Comparison of ENCODE assay signal across 20 cellular contexts in genomic region chr3:107916166-107916565, GRCh38.
A peak's percentile ranks its signal among the peaks of the same experiment; 100 is the strongest.
DNase-seq lines count a peak whose midpoint lies in the region; TF ChIP-seq lines count a peak whose summit lies in the region.
"Had no signal": no experiment of that assay in that cellular context is flagged by ENCODE, and none has a peak within 500 bp of the region (broad histone marks: within the 10 kb centered on the region; RNA-seq: fewer than 3 reads in every experiment).

No MANE protein-coding gene starts in this region.

- DNase-seq in kidney tubule cell (ENCODE audit: low spot score) (peak; percentile 78), DMS114 treated with DMSO at 0.1 percent for 48 hours (lab: John Stamatoyannopoulos, UW; ENCODE audit: unreplicated experiment) (no peak), HEK293T (ENCODE audit: extremely low spot score) (no peak), NCI-H2107 (lab: John Stamatoyannopoulos, UW) (no peak)
- no peak for DNase-seq in stimulated activated CD4-positive, alpha-beta T cell treated with anti-CD3 and anti-CD28 coated beads, Interleukin-2, amount 100 ng/mL, for 24 hours
- DNase-seq: 8988T; C1 segment of cervical spinal cord; CD4-positive, CD25-positive, alpha-beta regulatory T cell; CD8-positive, alpha-beta memory T cell; COR-L47; DMS153; DND-41; EL; GM23248 had no signal

- CTCF ChIA-PET in HEK293T (lab: Yijun Ruan, JAX), result interaction anchor here (1.3 kb wide), 1 partner anchor 11 kb away, joined by 6 read pairs; no protein-coding TSS in a partner anchor

- no peak overlapping the region for H3K4me3 ChIP-seq in BLaER1 treated with 17β-estradiol and CSF1 and Interleukin-3, amounts not matched to agents 10 nM and 100 nM
- H3K4me3 ChIP-seq: GM12878, GM23248, HAP-1, K562 had no signal

- no peak overlapping the region for H3K9ac ChIP-seq in BLaER1 treated with 17β-estradiol and CSF1 and Interleukin-3, amounts not matched to agents 10 nM and 100 nM
- H3K9ac ChIP-seq: GM23248 had no signal

- TF ChIP-seq EP300 in Ishikawa (IDR thresholded peaks at IDR 0.05; ENCODE audit: borderline replicate concordance), result no peak

- no peaks in the 10 kb centered on the region for H3K36me3 ChIP-seq in BLaER1 treated with 17β-estradiol and CSF1 and Interleukin-3, amounts not matched to agents 10 nM and 100 nM
- H3K36me3 ChIP-seq: HAP-1 had no signal

- H4K20me1 ChIP-seq in BLaER1 treated with 17β-estradiol and CSF1 and Interleukin-3, amounts not matched to agents 10 nM and 100 nM, result no peaks in the 10 kb centered on the region

- H3K27me3 ChIP-seq in BLaER1 treated with 17β-estradiol and CSF1 and Interleukin-3, amounts not matched to agents 10 nM and 100 nM, result no peaks in the 10 kb centered on the region

- H3K4me1 ChIP-seq in BLaER1 treated with 17β-estradiol and CSF1 and Interleukin-3, amounts not matched to agents 10 nM and 100 nM, result peaks cover 9 to 54% (median 13%) of the 10 kb centered on the region in 10 experiments
- H3K4me1 ChIP-seq: HAP-1 had no signal

- POLR2A ChIA-PET in HEK293T (lab: Yijun Ruan, JAX), result no interaction called here

- TF ChIP-seq RAD21 in Ishikawa (IDR thresholded peaks at IDR 0.05; ENCODE audit: low read depth), result no peak

- H3K4me2 ChIP-seq in BLaER1 treated with 17β-estradiol and CSF1 and Interleukin-3, amounts not matched to agents 10 nM and 100 nM, result peak overlapping the region; percentile 35 to 68 (median 59)

- peaks cover 0 to 6% (median 0%) of the 10 kb centered on the region in 11 experiments; a peak in 1 of 22 replicates for H3K9me3 ChIP-seq in BLaER1 treated with 17β-estradiol and CSF1 and Interleukin-3, amounts not matched to agents 10 nM and 100 nM (replicated peaks in 1 of 11)
- H3K9me3 ChIP-seq: HAP-1 had no signal

- peak overlapping the region in 2 of 11 experiments; percentile 7 to 36; a peak in 2 of 22 replicates for H3K27ac ChIP-seq in BLaER1 treated with 17β-estradiol and CSF1 and Interleukin-3, amounts not matched to agents 10 nM and 100 nM
- H3K27ac ChIP-seq: GM23248, HL-60 had no signal

TF ChIP-seq in Ishikawa, 13 proteins besides CTCF, POLR2A, EP300 and RAD21:
- TF ChIP-seq, protein P1, sequence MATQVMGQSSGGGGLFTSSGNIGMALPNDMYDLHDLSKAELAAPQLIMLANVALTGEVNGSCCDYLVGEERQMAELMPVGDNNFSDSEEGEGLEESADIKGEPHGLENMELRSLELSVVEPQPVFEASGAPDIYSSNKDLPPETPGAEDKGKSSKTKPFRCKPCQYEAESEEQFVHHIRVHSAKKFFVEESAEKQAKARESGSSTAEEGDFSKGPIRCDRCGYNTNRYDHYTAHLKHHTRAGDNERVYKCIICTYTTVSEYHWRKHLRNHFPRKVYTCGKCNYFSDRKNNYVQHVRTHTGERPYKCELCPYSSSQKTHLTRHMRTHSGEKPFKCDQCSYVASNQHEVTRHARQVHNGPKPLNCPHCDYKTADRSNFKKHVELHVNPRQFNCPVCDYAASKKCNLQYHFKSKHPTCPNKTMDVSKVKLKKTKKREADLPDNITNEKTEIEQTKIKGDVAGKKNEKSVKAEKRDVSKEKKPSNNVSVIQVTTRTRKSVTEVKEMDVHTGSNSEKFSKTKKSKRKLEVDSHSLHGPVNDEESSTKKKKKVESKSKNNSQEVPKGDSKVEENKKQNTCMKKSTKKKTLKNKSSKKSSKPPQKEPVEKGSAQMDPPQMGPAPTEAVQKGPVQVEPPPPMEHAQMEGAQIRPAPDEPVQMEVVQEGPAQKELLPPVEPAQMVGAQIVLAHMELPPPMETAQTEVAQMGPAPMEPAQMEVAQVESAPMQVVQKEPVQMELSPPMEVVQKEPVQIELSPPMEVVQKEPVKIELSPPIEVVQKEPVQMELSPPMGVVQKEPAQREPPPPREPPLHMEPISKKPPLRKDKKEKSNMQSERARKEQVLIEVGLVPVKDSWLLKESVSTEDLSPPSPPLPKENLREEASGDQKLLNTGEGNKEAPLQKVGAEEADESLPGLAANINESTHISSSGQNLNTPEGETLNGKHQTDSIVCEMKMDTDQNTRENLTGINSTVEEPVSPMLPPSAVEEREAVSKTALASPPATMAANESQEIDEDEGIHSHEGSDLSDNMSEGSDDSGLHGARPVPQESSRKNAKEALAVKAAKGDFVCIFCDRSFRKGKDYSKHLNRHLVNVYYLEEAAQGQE (IDR thresholded peaks at IDR 0.05; ENCODE audit: low read depth), result no peak
- TF ChIP-seq TEAD4 (IDR thresholded peaks at IDR 0.05), result peak; percentile 49
TF ChIP-seq in Ishikawa: peak in this region for 1.

TF ChIP-seq in HEK293T, 16 proteins besides CTCF, POLR2A, EP300 and RAD21:
- TF ChIP-seq SUZ12 (IDR thresholded peaks at IDR 0.05), result no peak
- TF ChIP-seq ELF4 (IDR thresholded peaks at IDR 0.05), result no peak
- TF ChIP-seq TARDBP (IDR thresholded peaks at IDR 0.05), result no peak
- no peak for TF ChIP-seq PKNOX1 (IDR thresholded peaks at IDR 0.05)
- no peak for TF ChIP-seq L3MBTL2 (conservative IDR thresholded peaks at IDR 0.05)
- TF ChIP-seq FOXA1 (IDR thresholded peaks at IDR 0.05), result no peak
- TF ChIP-seq LEF1 (IDR thresholded peaks at IDR 0.05; ENCODE audit: borderline replicate concordance), result no peak
- no peak for TF ChIP-seq FOXM1 (IDR thresholded peaks at IDR 0.05; ENCODE audit: borderline replicate concordance)
- TF ChIP-seq NFRKB (IDR thresholded peaks at IDR 0.05), result no peak
- no peak for TF ChIP-seq HDGF (IDR thresholded peaks at IDR 0.05; ENCODE audit: borderline replicate concordance)
- TF ChIP-seq SP1 (IDR thresholded peaks at IDR 0.05), result no peak
- no peak for TF ChIP-seq CTBP1 (IDR thresholded peaks at IDR 0.05; ENCODE audit: borderline replicate concordance)
- no peak for TF ChIP-seq ARNT (IDR thresholded peaks at IDR 0.05)
- no peak for TF ChIP-seq FOXK2 (IDR thresholded peaks at IDR 0.05)
